In the genomic region with DNA sequence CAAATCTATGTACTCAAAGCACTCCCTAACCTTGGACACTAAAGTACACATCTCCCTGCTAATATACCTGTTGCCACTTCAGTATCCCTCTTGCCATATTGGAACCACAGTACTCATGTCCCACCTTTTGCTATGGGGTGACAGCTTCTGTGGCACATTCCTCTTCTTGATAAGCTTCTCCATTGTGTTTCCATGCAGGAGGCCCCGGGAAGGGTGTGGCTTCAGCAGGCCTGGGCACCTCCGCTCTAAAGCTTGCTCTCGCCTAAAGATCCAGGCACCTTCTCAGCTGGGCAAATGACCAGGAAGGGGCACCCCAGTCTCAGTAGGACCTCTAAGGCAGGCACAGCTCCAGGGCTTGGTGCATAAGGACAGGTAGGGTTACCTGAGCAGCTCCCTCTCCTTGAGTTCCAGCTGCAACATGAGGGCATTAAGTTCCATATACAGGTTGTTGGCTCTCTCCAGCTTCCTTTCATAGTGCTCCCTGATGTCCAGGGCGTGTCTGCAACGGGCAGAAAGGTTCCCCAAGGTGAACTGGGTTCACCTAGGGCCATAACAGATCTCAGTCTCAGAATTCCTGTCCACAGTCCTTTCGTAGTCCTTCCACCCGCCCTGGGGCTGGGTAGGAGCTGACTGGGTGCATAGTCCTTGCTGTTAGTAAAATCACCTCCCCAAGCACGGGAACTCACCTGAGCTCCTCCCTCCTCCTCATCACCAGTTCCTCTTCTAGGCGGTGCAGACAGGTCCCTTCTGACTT, we compare ENCODE assay signal across 1 cellular context.
TF ChIP-seq lines count a peak whose summit lies in the region.

No MANE protein-coding gene starts in this region.

TF ChIP-seq in GM12878, 131 proteins besides CTCF, POLR2A, EP300 and RAD21:
- TF ChIP-seq ZBED1 (IDR thresholded peaks at IDR 0.05; ENCODE audit: borderline replicate concordance), result no peak
- TF ChIP-seq POLR2AphosphoS2 (IDR thresholded peaks at IDR 0.05; ENCODE audit: low read depth, low read length), result peak; percentile 62; the same call in 1 of the 2 replicates
- TF ChIP-seq POLR2AphosphoS5 (IDR thresholded peaks at IDR 0.05; ENCODE audit: low read length), result peak; percentile 48
- TF ChIP-seq CBFB (IDR thresholded peaks at IDR 0.05; ENCODE audit: low read depth), result 0 out of 2 replicates have a peak, but pooled peaks have one; percentile 23
- no peak for TF ChIP-seq ZZZ3 (IDR thresholded peaks at IDR 0.05; ENCODE audit: control insufficient read depth, insufficient read length, low read depth)
- TF ChIP-seq, protein P1, sequence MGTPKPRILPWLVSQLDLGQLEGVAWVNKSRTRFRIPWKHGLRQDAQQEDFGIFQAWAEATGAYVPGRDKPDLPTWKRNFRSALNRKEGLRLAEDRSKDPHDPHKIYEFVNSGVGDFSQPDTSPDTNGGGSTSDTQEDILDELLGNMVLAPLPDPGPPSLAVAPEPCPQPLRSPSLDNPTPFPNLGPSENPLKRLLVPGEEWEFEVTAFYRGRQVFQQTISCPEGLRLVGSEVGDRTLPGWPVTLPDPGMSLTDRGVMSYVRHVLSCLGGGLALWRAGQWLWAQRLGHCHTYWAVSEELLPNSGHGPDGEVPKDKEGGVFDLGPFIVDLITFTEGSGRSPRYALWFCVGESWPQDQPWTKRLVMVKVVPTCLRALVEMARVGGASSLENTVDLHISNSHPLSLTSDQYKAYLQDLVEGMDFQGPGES (IDR thresholded peaks at IDR 0.05), result no peak
- TF ChIP-seq, protein P2, sequence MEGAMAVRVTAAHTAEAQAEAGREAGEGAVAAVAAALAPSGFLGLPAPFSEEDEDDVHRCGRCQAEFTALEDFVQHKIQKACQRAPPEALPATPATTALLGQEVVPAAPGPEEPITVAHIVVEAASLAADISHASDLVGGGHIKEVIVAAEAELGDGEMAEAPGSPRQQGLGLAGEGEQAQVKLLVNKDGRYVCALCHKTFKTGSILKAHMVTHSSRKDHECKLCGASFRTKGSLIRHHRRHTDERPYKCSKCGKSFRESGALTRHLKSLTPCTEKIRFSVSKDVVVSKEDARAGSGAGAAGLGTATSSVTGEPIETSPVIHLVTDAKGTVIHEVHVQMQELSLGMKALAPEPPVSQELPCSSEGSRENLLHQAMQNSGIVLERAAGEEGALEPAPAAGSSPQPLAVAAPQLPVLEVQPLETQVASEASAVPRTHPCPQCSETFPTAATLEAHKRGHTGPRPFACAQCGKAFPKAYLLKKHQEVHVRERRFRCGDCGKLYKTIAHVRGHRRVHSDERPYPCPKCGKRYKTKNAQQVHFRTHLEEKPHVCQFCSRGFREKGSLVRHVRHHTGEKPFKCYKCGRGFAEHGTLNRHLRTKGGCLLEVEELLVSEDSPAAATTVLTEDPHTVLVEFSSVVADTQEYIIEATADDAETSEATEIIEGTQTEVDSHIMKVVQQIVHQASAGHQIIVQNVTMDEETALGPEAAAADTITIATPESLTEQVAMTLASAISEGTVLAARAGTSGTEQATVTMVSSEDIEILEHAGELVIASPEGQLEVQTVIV (IDR thresholded peaks at IDR 0.05; ENCODE audit: borderline replicate concordance, partially characterized antibody), result no peak
- TF ChIP-seq, protein P3, sequence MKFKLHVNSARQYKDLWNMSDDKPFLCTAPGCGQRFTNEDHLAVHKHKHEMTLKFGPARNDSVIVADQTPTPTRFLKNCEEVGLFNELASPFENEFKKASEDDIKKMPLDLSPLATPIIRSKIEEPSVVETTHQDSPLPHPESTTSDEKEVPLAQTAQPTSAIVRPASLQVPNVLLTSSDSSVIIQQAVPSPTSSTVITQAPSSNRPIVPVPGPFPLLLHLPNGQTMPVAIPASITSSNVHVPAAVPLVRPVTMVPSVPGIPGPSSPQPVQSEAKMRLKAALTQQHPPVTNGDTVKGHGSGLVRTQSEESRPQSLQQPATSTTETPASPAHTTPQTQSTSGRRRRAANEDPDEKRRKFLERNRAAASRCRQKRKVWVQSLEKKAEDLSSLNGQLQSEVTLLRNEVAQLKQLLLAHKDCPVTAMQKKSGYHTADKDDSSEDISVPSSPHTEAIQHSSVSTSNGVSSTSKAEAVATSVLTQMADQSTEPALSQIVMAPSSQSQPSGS (IDR thresholded peaks at IDR 0.05; ENCODE audit: low read length), result peak; percentile 18
- peak; percentile 47; the same call in 1 of the 2 replicates for TF ChIP-seq SMAD5 (IDR thresholded peaks at IDR 0.05; ENCODE audit: low read depth)
- TF ChIP-seq ASH2L (IDR thresholded peaks at IDR 0.05; ENCODE audit: borderline replicate concordance, low read depth), result no peak
